Comparison of ENCODE assay signal across 29 cellular contexts in genomic region chr1:157200451-157200850, GRCh38.
"Had no signal": no experiment of that assay in that cellular context is flagged by ENCODE, and none has a peak within 500 bp of the region (broad histone marks: within the 10 kb centered on the region; RNA-seq: fewer than 3 reads in every experiment).

No MANE protein-coding gene starts in this region.

- H3K27ac ChIP-seq: brain microvascular endothelial cell, coronary artery, dorsolateral prefrontal cortex, foreskin keratinocyte, gastrocnemius medialis, heart left ventricle had no signal

- H3K27me3 ChIP-seq: foreskin keratinocyte had no signal

- H3K36me3 ChIP-seq: brain microvascular endothelial cell, gastrocnemius medialis, heart left ventricle had no signal

- DNase-seq: activated CD4-positive, alpha-beta memory T cell treated with anti-CD3 and anti-CD28 coated beads for 36 hours; activated CD4-positive, alpha-beta T cell treated with anti-CD3 and anti-CD28 coated beads for 36 hours; activated CD4-positive, alpha-beta T cell treated with anti-CD3 and anti-CD28 coated beads, Interleukin-2, amount 10 ng/mL, durations not matched to agents 24 days and 14 days; activated CD4-positive, CD25-positive, alpha-beta regulatory T cell; activated CD4-positive, CD25-positive, alpha-beta regulatory T cell treated with anti-CD3 and anti-CD28 coated beads, Interleukin-2, amount 50 U/mL, for 72 hours; activated CD8-positive, alpha-beta memory T cell treated with anti-CD3 and anti-CD28 coated beads, Interleukin-2, amount 10 ng/mL, durations not matched to agents 7 days and 5 days; activated CD8-positive, alpha-beta memory T cell treated with anti-CD3 and anti-CD28 coated beads, Interleukin-2, amount 50 U/mL, for 4 hours; activated CD8-positive, alpha-beta T cell treated with anti-CD3 and anti-CD28 coated beads, Interleukin-2, amount 10 ng/mL, durations not matched to agents 7 days and 5 days; activated effector memory CD4-positive, alpha-beta T cell treated with anti-CD3 and anti-CD28 coated beads, Interleukin-2, amount 50 U/mL, for 16 hours; activated naive CD4-positive, alpha-beta T cell; activated naive CD4-positive, alpha-beta T cell treated with anti-CD3 and anti-CD28 coated beads, Interleukin-2, amount 10 ng/mL, durations not matched to agents 7 days and 5 days; activated naive CD8-positive, alpha-beta T cell treated with anti-CD3 and anti-CD28 coated beads, Interleukin-2, amount 10 ng/mL, durations not matched to agents 7 days and 5 days; activated T-cell treated with anti-CD3 and anti-CD28 coated beads, Interleukin-2, amount 50 U/mL, for 1 hour; activated T-cell treated with anti-CD3 and anti-CD28 coated beads, Interleukin-2, amount 50 U/mL, for 48 hours; amniotic stem cell; anterior cingulate cortex; brain microvascular endothelial cell; dorsolateral prefrontal cortex; effector memory CD4-positive, alpha-beta T cell; foreskin keratinocyte; gastrocnemius medialis; glutamatergic neuron; heart left ventricle; T-helper 2 cell had no signal

- H3K4me1 ChIP-seq: foreskin keratinocyte, gastrocnemius medialis, heart left ventricle had no signal

- H3K4me3 ChIP-seq: coronary artery, dorsolateral prefrontal cortex, gastrocnemius medialis, heart left ventricle had no signal

- H3K9me3 ChIP-seq: gastrocnemius medialis, heart left ventricle had no signal

- FAIRE-seq: astrocyte, bronchial epithelial cell had no signal

- ATAC-seq: activated CD4-positive, alpha-beta T cell treated with anti-CD3 and anti-CD28 coated beads for 36 hours; activated CD8-positive, alpha-beta memory T cell treated with anti-CD3 and anti-CD28 coated beads, Interleukin-2, amount 10 ng/mL, durations not matched to agents 7 days and 5 days; activated CD8-positive, alpha-beta T cell treated with anti-CD3 and anti-CD28 coated beads, Interleukin-2, amount 10 ng/mL, durations not matched to agents 7 days and 5 days; activated naive CD4-positive, alpha-beta T cell treated with anti-CD3 and anti-CD28 coated beads, Interleukin-2, amount 50 U/mL, for 72 hours; esophagus mucosa; foreskin keratinocyte; gastrocnemius medialis; heart left ventricle had no signal
